ENCODE assay signal across 12 cellular contexts in genomic region chr3:195889843-195890407, GRCh38. TPM values are rescaled to one million over a fixed set of nuclear protein-coding genes. Genes with fewer than 3 reads are reported as not detected.
A peak's percentile ranks its signal among the peaks of the same experiment; 100 is the strongest.
DNase-seq lines count a peak whose midpoint lies in the region; ATAC-seq and TF ChIP-seq lines count a peak whose summit lies in the region.
"Had no signal": no experiment of that assay in that cellular context is flagged by ENCODE, and none has a peak within 500 bp of the region (broad histone marks: within the 10 kb centered on the region; RNA-seq: fewer than 3 reads in every experiment).

No MANE protein-coding gene starts in this region.

- peak overlapping the region; percentile 13 for H3K9ac ChIP-seq in BLaER1

- no peak overlapping the region for H2AFZ ChIP-seq in osteoblast (ENCODE audit: low read length)

- DNase-seq in RWPE1 (ENCODE audit: low spot score) (no peak), right cardiac atrium (peak in 2 of 3 donors; percentile 61 to 64), osteoblast (ENCODE audit: insufficient read length, low spot score, missing footprints) (peak; percentile 56), upper lobe of right lung (no peak), GF-D8 (lab: John Stamatoyannopoulos, UW) (no peak)
- DNase-seq: DMS53, NCI-H187 treated with DMSO at 0.1 percent for 48 hours, NCI-H82 had no signal

- H3K36me3 ChIP-seq in BLaER1 (peaks cover 9% of the 10 kb centered on the region), osteoblast (ENCODE audit: insufficient read depth, low read length) (peaks cover 4% of the 10 kb centered on the region), upper lobe of right lung (no peaks in the 10 kb centered on the region)

- H3K27me3 ChIP-seq in BLaER1 (no peaks in the 10 kb centered on the region), right cardiac atrium (ENCODE audit: control insufficient read depth, insufficient read depth) (no peaks in the 10 kb centered on the region), osteoblast (ENCODE audit: insufficient read depth, low read length) (no peaks in the 10 kb centered on the region), upper lobe of right lung (no peaks in the 10 kb centered on the region)

- intact Hi-C loops in right cardiac atrium (cut with DNase I) (no loop called here), upper lobe of right lung (cut with DNase I) (no loop called here)

- WGBS in right cardiac atrium = 47% methylated on average over 12 of the region's 12 CpGs

- H3K4me1 ChIP-seq in BLaER1 (peaks cover 100% of the 10 kb centered on the region), right cardiac atrium (ENCODE audit: control insufficient read depth, insufficient read depth, low read length) (peaks cover 23% of the 10 kb centered on the region), osteoblast (ENCODE audit: insufficient read depth, low read length) (peaks cover 46% of the 10 kb centered on the region), upper lobe of right lung (peaks cover 29% of the 10 kb centered on the region)

- H3K79me2 ChIP-seq in osteoblast (ENCODE audit: insufficient read depth, low read length) = peaks cover 58% of the 10 kb centered on the region

- POLR2A ChIA-PET in RWPE1 (lab: Yijun Ruan, JAX; ENCODE audit: low non-redundant PET) = interaction anchor here (0.7 kb wide), 1 partner anchor 46 kb away, joined by 11 read pairs; no protein-coding TSS in a partner anchor

- no peaks in the 10 kb centered on the region for H3K9me3 ChIP-seq in BLaER1
- H3K9me3 ChIP-seq in right cardiac atrium (ENCODE audit: control insufficient read depth, low read length) = no peaks in the 10 kb centered on the region
- no peaks in the 10 kb centered on the region for H3K9me3 ChIP-seq in osteoblast (ENCODE audit: low read depth, low read length)
- H3K9me3 ChIP-seq in upper lobe of right lung = no peaks in the 10 kb centered on the region

- peak overlapping the region; percentile 68 for H3K27ac ChIP-seq in BLaER1
- H3K27ac ChIP-seq in RWPE1 = peak overlapping the region; percentile 54
- no peak overlapping the region for H3K27ac ChIP-seq in right cardiac atrium (ENCODE audit: low read length)
- H3K27ac ChIP-seq in osteoblast (ENCODE audit: low read depth, low read length) = no peak overlapping the region
- H3K27ac ChIP-seq in upper lobe of right lung = no peak overlapping the region
- H3K27ac ChIP-seq: VCaP had no signal

- H3K4me3 ChIP-seq in BLaER1 = no peak overlapping the region
- no peak overlapping the region for H3K4me3 ChIP-seq in right cardiac atrium (ENCODE audit: low read length)
- no peak overlapping the region for H3K4me3 ChIP-seq in osteoblast (ENCODE audit: insufficient read depth, low read length)
- no peak overlapping the region for H3K4me3 ChIP-seq in upper lobe of right lung

- ATAC-seq in right cardiac atrium = no peak
- ATAC-seq in upper lobe of right lung = no peak
- ATAC-seq in GM19395 (IDR thresholded peaks at IDR 0.05; ENCODE audit: unreplicated experiment) = no peak
- ATAC-seq in GM19324 (IDR thresholded peaks at IDR 0.05; ENCODE audit: low FRiP score, unreplicated experiment) = no peak

- H3K4me2 ChIP-seq in BLaER1 (peak overlapping the region; percentile 66), osteoblast (ENCODE audit: insufficient read depth, low read length) (no peak overlapping the region)

- no peak for TF ChIP-seq CTCF in RWPE1 (conservative IDR thresholded peaks at IDR 0.05; ENCODE audit: low read depth)
- no peak for TF ChIP-seq CTCF in osteoblast (IDR thresholded peaks at IDR 0.05; ENCODE audit: extremely low read depth, low read depth, low read length)
- TF ChIP-seq CTCF in upper lobe of right lung (IDR thresholded peaks at IDR 0.05) = no peak

- peaks cover 80% of the 10 kb centered on the region for H4K20me1 ChIP-seq in BLaER1
- peaks cover 24% of the 10 kb centered on the region for H4K20me1 ChIP-seq in osteoblast (ENCODE audit: insufficient read depth, low read length)

- CTCF ChIA-PET in RWPE1 (lab: Yijun Ruan, JAX) = interaction anchor here (0.5 to 1.5 kb wide), 7 partner anchors 25 to 551 kb away, joined by 3 to 12 read pairs (median 5); no protein-coding TSS in a partner anchor

RNA-seq across cellular contexts. Expression of gene TNK2, which starts 18.4 kb away (rescaled TPM):
- total RNA-seq in right cardiac atrium (100 to 1,000 TPM in 1 of 4 donors, 10 to 100 TPM in 3; 74.7 to 162 (median 84.2) TPM), osteoblast (10.6 and 11.6 TPM in 2 replicates), upper lobe of right lung (58.8 TPM)
- polyA plus RNA-seq in right cardiac atrium = 40.1 TPM

Comparison
In these comparisons a context has a peak if more than half of its experiments do, and no peak if none do; other contexts are left out.
1. H3K27ac ChIP-seq: peak in BLaER1 (single experiment) and RWPE1 (single experiment); none in right cardiac atrium (single experiment), osteoblast (single experiment) and upper lobe of right lung (single experiment).
2. DNase-seq: peak in right cardiac atrium (2 of 3) and osteoblast (single experiment); none in RWPE1 (single experiment), upper lobe of right lung (single experiment) and GF-D8 (single experiment).